In genomic region chr10:4691776-4692175, GRCh38 we compare ENCODE assay signal across 17 cellular contexts.
A peak's percentile ranks its signal among the peaks of the same experiment; 100 is the strongest.
DNase-seq lines count a peak whose midpoint lies in the region; ATAC-seq, FAIRE-seq and TF ChIP-seq lines count a peak whose summit lies in the region.
"Had no signal": no experiment of that assay in that cellular context is flagged by ENCODE, and none has a peak within 500 bp of the region (broad histone marks: within the 10 kb centered on the region; RNA-seq: fewer than 3 reads in every experiment).

No MANE protein-coding gene starts in this region.

- ATAC-seq in memory B cell (ENCODE audit: low read depth) (no peak), left lobe of liver (no peak), GM18867 (IDR thresholded peaks at IDR 0.05; ENCODE audit: unreplicated experiment) (no peak)
- ATAC-seq: effector memory CD8-positive, alpha-beta T cell had no signal

- no peak for TF ChIP-seq CTCF in epithelial cell of esophagus (IDR thresholded peaks at IDR 0.05; ENCODE audit: insufficient read depth, low read depth, low read length, missing control alignments)

- H3K27me3 Mint-ChIP-seq in memory B cell: peaks cover 6% of the 10 kb centered on the region

- peak overlapping the region; percentile 12 for H3K27ac Mint-ChIP-seq in memory B cell
- H3K27ac Mint-ChIP-seq: B cell; effector memory CD8-positive, alpha-beta T cell; IgD-negative memory B cell had no signal

- H3K4me3 ChIP-seq in epithelial cell of esophagus (ENCODE audit: low read length): no peak overlapping the region
- H3K4me3 ChIP-seq: upper lobe of left lung had no signal

- no peaks in the 10 kb centered on the region for H3K36me3 Mint-ChIP-seq in memory B cell
- H3K36me3 Mint-ChIP-seq: IgD-negative memory B cell had no signal

- no peak for FAIRE-seq in RCC 7860 (lab: Jason Lieb, UNC)

- H3K4me1 Mint-ChIP-seq in memory B cell: peaks cover 5% of the 10 kb centered on the region

- no peak overlapping the region for H3K4me3 Mint-ChIP-seq in memory B cell
- H3K4me3 Mint-ChIP-seq: B cell; effector memory CD8-positive, alpha-beta T cell; IgD-negative memory B cell had no signal

- H3K9me3 Mint-ChIP-seq in memory B cell: peaks cover 5% of the 10 kb centered on the region
- H3K9me3 Mint-ChIP-seq: effector memory CD8-positive, alpha-beta T cell had no signal

- DNase-seq in AG08396 (ENCODE audit: low spot score) (peak; percentile 24), RCC 7860 (ENCODE audit: low spot score) (peak; percentile 34), epithelial cell of esophagus (ENCODE audit: low read depth) (peak; percentile 81), memory B cell (ENCODE audit: low spot score in 2 of 2) (no peak), hippocampal formation (lab: John Stamatoyannopoulos, UW) (no peak), left lobe of liver (ENCODE audit: low spot score) (no peak), NCI-H345 (lab: John Stamatoyannopoulos, UW) (no peak)
- DNase-seq: activated CD4-positive, alpha-beta T cell treated with anti-CD3 and anti-CD28 coated beads, Interleukin-2, amount 50 U/mL, for 48 hours; DMS153; effector memory CD8-positive, alpha-beta T cell; NCI-H1105 treated with DMSO at 0.1 percent for 48 hours; NCI-H510A treated with DMSO at 0.1 percent for 48 hours; stimulated activated CD8-positive, alpha-beta memory T cell treated with anti-CD3 and anti-CD28 coated beads, Interleukin-4, amount 100 ng/mL, for 48 hours; upper lobe of left lung had no signal

Comparison
In these comparisons a context has a peak if more than half of its experiments do, and no peak if none do; other contexts are left out.
1. DNase-seq: peak in AG08396 (single experiment), RCC 7860 (single experiment) and epithelial cell of esophagus (single experiment); none in memory B cell (0 of 2), hippocampal formation (0 of 2), left lobe of liver (single experiment) and NCI-H345 (single experiment).